ENCODE assay signal across 9 cellular contexts in the genomic region with DNA sequence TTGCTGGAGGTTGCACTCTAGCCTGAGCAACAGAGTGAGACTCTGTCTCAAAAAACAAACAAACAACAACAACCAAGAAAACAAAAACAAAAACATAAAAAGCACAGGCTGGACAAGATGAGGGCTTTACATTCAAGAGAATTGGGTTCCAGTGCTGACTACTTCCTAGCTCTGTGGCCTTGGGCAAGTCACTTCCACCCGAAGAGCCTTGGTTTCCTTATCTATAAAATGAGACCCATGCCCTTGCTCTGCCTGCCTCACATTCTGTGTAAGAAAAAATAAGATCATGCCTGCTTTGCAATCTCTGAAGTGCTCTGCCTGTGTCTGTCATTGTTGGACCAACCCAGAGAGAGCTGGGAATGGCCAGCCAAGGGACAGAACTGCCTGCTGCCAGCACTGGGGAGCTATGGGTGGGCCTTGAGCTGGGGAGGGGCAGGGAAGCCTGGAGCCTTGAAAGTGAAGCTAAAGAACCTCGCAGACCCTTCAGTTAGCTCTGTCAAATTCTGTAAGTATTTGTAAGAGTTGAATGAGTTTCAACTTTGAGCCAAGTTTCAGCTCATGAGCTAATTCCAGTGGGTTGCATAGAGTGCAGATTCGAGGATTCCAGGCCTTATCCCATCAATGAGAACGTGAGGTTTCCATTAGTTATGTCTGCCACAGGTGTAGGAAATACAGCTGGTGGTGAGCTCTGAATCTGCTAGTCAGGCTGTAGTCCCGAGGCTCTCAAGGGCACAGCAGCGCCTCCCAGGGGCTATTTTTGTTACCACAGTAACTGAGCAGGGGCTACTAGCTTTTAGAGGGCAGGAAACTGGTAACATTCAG.
DNase-seq lines count a peak whose midpoint lies in the region; ATAC-seq and TF ChIP-seq lines count a peak whose summit lies in the region.
"Had no signal": no experiment of that assay in that cellular context is flagged by ENCODE, and none has a peak within 500 bp of the region (broad histone marks: within the 10 kb centered on the region; RNA-seq: fewer than 3 reads in every experiment).

No MANE protein-coding gene starts in this region.

- H3K4me1 ChIP-seq in GM23248 (ENCODE audit: insufficient read depth) (no peaks in the 10 kb centered on the region), NT2/D1 (ENCODE audit: insufficient read depth, insufficient read length) (peaks cover 14% of the 10 kb centered on the region), adipocyte (ENCODE audit: control insufficient read depth, insufficient read depth, low read length) (peaks cover 5% of the 10 kb centered on the region), left lung (no peaks in the 10 kb centered on the region)
- H3K4me1 ChIP-seq: right lobe of liver had no signal

- no peaks in the 10 kb centered on the region for H3K9me3 ChIP-seq in GM23248 (ENCODE audit: low read depth)
- no peaks in the 10 kb centered on the region for H3K9me3 ChIP-seq in NT2/D1 (ENCODE audit: insufficient read depth, low read length)
- peaks cover 15% of the 10 kb centered on the region for H3K9me3 ChIP-seq in adipocyte (ENCODE audit: control insufficient read depth, low read length)
- no peaks in the 10 kb centered on the region for H3K9me3 ChIP-seq in left lung
- H3K9me3 ChIP-seq: right lobe of liver had no signal

- no peaks in the 10 kb centered on the region for H3F3A ChIP-seq in GM23248 (ENCODE audit: insufficient read depth)

- H3K9me2 ChIP-seq in GM23248 (ENCODE audit: insufficient read depth), result no peaks in the 10 kb centered on the region

- no peak overlapping the region for H3K9ac ChIP-seq in GM23248
- no peak overlapping the region for H3K9ac ChIP-seq in NT2/D1 (ENCODE audit: insufficient read length, low read depth)
- no peak overlapping the region for H3K9ac ChIP-seq in adipocyte (ENCODE audit: low read length)

- DNase-seq in COLO668 (lab: John Stamatoyannopoulos, UW; ENCODE audit: unreplicated experiment) (peak; percentile 34), GM23248 (peak; percentile 42), NT2/D1 (ENCODE audit: low read depth, low spot score) (peak; percentile 83), adipocyte (ENCODE audit: low read depth) (peak; percentile 5), left lung (no peak), amniotic stem cell (lab: John Stamatoyannopoulos, UW) (no peak), Right ventricle myocardium inferior (ENCODE audit: missing footprints) (no peak), NCI-H187 (lab: John Stamatoyannopoulos, UW) (no peak)
- DNase-seq: right lobe of liver had no signal

- peak; percentile 42 for ATAC-seq in left lung
- ATAC-seq in Right ventricle myocardium inferior, result no peak

- intact Hi-C loops in left lung (cut with DNase I) (no loop called here), Right ventricle myocardium inferior (cut with DNase I) (no loop called here)

- no peak overlapping the region for H3K27ac ChIP-seq in GM23248
- H3K27ac ChIP-seq in left lung, result no peak overlapping the region
- H3K27ac ChIP-seq: right lobe of liver had no signal

- in situ Hi-C loops in GM23248 (cut with MboI), result no loop called here

- H2AFZ ChIP-seq in GM23248, result no peak overlapping the region

- WGBS in GM23248 (ENCODE audit: low coverage in 1 of 2, low lambda C conversion rate in 2 of 2, missing lambda C conversion rate in 2 of 2), 2 experiments, result 13 to 17% methylated on average over 6 of the region's 6 CpGs

- TF ChIP-seq CTCF in left lung (IDR thresholded peaks at IDR 0.05), result no peak

- H3K27me3 ChIP-seq in GM23248 (replicated peaks; ENCODE audit: insufficient read depth), result peaks cover 61% of the 10 kb centered on the region
- no peaks in the 10 kb centered on the region for H3K27me3 ChIP-seq in NT2/D1 (ENCODE audit: insufficient read depth, insufficient read length)
- peaks cover 61% of the 10 kb centered on the region for H3K27me3 ChIP-seq in adipocyte (replicated peaks; ENCODE audit: control insufficient read depth, insufficient read depth, low read length)
- H3K27me3 ChIP-seq in left lung, result peaks cover 0 to 39% of the 10 kb centered on the region in 2 donors
- H3K27me3 ChIP-seq: right lobe of liver had no signal

- H3K4me3 ChIP-seq in GM23248 (no peak overlapping the region), NT2/D1 (ENCODE audit: insufficient read length, low read depth) (no peak overlapping the region), adipocyte (ENCODE audit: low read length) (no peak overlapping the region), left lung (no peak overlapping the region)
- H3K4me3 ChIP-seq: right lobe of liver had no signal

- H3K36me3 ChIP-seq in GM23248 (ENCODE audit: low read depth), result no peaks in the 10 kb centered on the region
- no peaks in the 10 kb centered on the region for H3K36me3 ChIP-seq in NT2/D1 (ENCODE audit: insufficient read depth, insufficient read length, low read length)
- H3K36me3 ChIP-seq in adipocyte (ENCODE audit: control insufficient read depth, insufficient read depth, low read length, severe bottlenecking), result no peaks in the 10 kb centered on the region
- H3K36me3 ChIP-seq in left lung, result no peaks in the 10 kb centered on the region
- H3K36me3 ChIP-seq: right lobe of liver had no signal

- H3K79me2 ChIP-seq in GM23248 (ENCODE audit: insufficient read depth), result no peaks in the 10 kb centered on the region

- H3K4me2 ChIP-seq in GM23248 (ENCODE audit: unreplicated experiment), result no peak overlapping the region

- H4K20me1 ChIP-seq in GM23248 (ENCODE audit: insufficient read depth), result no peaks in the 10 kb centered on the region

Comparison
In these comparisons a context has a peak if more than half of its experiments do, and no peak if none do; other contexts are left out.
1. DNase-seq: peak in COLO668 (single experiment), GM23248 (single experiment), NT2/D1 (single experiment) and adipocyte (single experiment); none in left lung (0 of 2), amniotic stem cell (single experiment), Right ventricle myocardium inferior (single experiment) and NCI-H187 (0 of 2).